ENCODE assay signal across 2 cellular contexts in the genomic region with DNA sequence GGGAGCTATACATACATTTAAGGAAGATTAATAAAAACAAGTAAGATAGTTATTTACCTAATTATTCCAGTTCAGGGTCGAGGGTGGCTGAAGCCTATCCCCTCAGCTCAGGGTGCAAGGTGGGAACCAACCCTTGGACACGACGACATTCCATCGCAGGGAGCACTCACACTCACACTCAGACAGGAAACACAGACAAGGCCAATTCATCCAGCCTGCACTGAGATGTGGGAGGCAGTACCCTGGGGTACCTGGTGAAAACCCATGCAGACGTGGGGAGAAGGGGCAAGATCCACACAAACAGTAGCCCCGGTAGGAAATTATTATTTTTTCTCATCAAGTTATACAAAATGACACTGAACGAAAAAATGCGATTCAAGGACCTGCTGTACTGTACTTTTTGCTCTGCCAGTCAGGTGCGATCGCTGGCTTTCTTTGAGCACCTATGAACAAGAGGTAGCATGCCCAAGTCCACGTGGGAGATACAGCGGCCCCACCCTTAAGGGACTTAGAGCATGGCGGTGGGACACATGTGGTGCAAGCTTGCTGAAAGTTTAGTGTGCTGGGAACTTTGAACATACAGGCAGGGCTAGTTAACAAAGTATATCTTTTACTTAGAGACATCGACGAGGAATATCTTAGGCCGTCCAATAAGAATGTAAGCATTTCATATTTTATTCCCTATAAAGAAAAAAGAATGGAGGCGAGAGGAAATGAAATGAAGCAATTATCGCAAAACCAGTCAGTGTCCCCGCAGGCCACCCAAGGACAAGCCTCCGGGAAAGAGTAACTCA.
TF ChIP-seq lines count a peak whose summit lies in the region.

No MANE protein-coding gene starts in this region.

TF ChIP-seq in Ishikawa, 13 proteins besides CTCF, POLR2A, EP300 and RAD21 (continued from another document):
- TF ChIP-seq ZBTB7A (IDR thresholded peaks at IDR 0.05; ENCODE audit: low read depth) (no peak), TEAD4 (IDR thresholded peaks at IDR 0.05) (no peak), YY1 (IDR thresholded peaks at IDR 0.05; ENCODE audit: low read depth) (peak; percentile 61; the same call in 1 of the 2 replicates)
- TF ChIP-seq, protein P1, sequence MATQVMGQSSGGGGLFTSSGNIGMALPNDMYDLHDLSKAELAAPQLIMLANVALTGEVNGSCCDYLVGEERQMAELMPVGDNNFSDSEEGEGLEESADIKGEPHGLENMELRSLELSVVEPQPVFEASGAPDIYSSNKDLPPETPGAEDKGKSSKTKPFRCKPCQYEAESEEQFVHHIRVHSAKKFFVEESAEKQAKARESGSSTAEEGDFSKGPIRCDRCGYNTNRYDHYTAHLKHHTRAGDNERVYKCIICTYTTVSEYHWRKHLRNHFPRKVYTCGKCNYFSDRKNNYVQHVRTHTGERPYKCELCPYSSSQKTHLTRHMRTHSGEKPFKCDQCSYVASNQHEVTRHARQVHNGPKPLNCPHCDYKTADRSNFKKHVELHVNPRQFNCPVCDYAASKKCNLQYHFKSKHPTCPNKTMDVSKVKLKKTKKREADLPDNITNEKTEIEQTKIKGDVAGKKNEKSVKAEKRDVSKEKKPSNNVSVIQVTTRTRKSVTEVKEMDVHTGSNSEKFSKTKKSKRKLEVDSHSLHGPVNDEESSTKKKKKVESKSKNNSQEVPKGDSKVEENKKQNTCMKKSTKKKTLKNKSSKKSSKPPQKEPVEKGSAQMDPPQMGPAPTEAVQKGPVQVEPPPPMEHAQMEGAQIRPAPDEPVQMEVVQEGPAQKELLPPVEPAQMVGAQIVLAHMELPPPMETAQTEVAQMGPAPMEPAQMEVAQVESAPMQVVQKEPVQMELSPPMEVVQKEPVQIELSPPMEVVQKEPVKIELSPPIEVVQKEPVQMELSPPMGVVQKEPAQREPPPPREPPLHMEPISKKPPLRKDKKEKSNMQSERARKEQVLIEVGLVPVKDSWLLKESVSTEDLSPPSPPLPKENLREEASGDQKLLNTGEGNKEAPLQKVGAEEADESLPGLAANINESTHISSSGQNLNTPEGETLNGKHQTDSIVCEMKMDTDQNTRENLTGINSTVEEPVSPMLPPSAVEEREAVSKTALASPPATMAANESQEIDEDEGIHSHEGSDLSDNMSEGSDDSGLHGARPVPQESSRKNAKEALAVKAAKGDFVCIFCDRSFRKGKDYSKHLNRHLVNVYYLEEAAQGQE (IDR thresholded peaks at IDR 0.05; ENCODE audit: low read depth) = no peak
- TF ChIP-seq, protein P2, sequence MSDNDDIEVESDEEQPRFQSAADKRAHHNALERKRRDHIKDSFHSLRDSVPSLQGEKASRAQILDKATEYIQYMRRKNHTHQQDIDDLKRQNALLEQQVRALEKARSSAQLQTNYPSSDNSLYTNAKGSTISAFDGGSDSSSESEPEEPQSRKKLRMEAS (IDR thresholded peaks at IDR 0.05) = peak; percentile 88
- TF ChIP-seq, protein P3, sequence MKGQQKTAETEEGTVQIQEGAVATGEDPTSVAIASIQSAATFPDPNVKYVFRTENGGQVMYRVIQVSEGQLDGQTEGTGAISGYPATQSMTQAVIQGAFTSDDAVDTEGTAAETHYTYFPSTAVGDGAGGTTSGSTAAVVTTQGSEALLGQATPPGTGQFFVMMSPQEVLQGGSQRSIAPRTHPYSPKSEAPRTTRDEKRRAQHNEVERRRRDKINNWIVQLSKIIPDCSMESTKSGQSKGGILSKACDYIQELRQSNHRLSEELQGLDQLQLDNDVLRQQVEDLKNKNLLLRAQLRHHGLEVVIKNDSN (IDR thresholded peaks at IDR 0.05) = peak; percentile 46

TF ChIP-seq in K562, 482 proteins besides CTCF, POLR2A, EP300 and RAD21 (continued from another document and continues in another):
- TF ChIP-seq, protein P4, sequence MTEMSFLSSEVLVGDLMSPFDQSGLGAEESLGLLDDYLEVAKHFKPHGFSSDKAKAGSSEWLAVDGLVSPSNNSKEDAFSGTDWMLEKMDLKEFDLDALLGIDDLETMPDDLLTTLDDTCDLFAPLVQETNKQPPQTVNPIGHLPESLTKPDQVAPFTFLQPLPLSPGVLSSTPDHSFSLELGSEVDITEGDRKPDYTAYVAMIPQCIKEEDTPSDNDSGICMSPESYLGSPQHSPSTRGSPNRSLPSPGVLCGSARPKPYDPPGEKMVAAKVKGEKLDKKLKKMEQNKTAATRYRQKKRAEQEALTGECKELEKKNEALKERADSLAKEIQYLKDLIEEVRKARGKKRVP (CRISPR knock-in tag; IDR thresholded peaks at IDR 0.05) = peak; percentile 47; the same call in 1 of the 2 replicates
- TF ChIP-seq KDM5B (IDR thresholded peaks at IDR 0.05; ENCODE audit: insufficient replicate concordance, low read depth, low read length) (peak; percentile 10), CEBPB (tag; IDR thresholded peaks at IDR 0.05) (peak; percentile 56), ZNF589 (CRISPR knock-in tag; IDR thresholded peaks at IDR 0.05; ENCODE audit: low read depth) (peak; percentile 17; the same call in 1 of the 2 replicates), CAMTA2 (CRISPR knock-in tag; conservative IDR thresholded peaks at IDR 0.05) (no peak), ZC3H8 (IDR thresholded peaks at IDR 0.05) (0 out of 2 replicates have a peak, but pooled peaks have one; percentile 71), NFATC3 (IDR thresholded peaks at IDR 0.05) (0 out of 2 replicates have a peak, but pooled peaks have one; percentile 51), POLR2B (IDR thresholded peaks at IDR 0.05; ENCODE audit: low read depth, partially characterized antibody) (peak; percentile 63), RHOXF2B (CRISPR knock-in tag; conservative IDR thresholded peaks at IDR 0.05) (no peak), SAP30 (IDR thresholded peaks at IDR 0.05; ENCODE audit: borderline replicate concordance, insufficient read depth, low read depth, low read length, poor library complexity, severe bottlenecking) (peak; percentile 73), MEF2A (IDR thresholded peaks at IDR 0.05; ENCODE audit: control insufficient read depth, low read depth, low read length) (no peak), HDAC2 (IDR thresholded peaks at IDR 0.05) (peak; percentile 73; the same call in 1 of the 2 replicates), KDM1A (IDR thresholded peaks at IDR 0.05) (0 out of 4 replicates have a peak, but pooled peaks of 1 of the 2 experiments have one; percentile 6), HDAC3 (IDR thresholded peaks at IDR 0.05; ENCODE audit: borderline replicate concordance, partially characterized antibody) (peak; percentile 53), DACH1 (IDR thresholded peaks at IDR 0.05; ENCODE audit: partially characterized antibody) (no peak), NR3C1 (CRISPR knock-in tag; IDR thresholded peaks at IDR 0.05) (0 out of 2 replicates have a peak, but pooled peaks have one; percentile 52), HDAC1 (IDR thresholded peaks at IDR 0.05) (peak; percentile 53 to 80; a peak in 2 of 4 replicates), HMG20B (CRISPR knock-in tag; IDR thresholded peaks at IDR 0.05) (no peak)
- TF ChIP-seq, protein P5, sequence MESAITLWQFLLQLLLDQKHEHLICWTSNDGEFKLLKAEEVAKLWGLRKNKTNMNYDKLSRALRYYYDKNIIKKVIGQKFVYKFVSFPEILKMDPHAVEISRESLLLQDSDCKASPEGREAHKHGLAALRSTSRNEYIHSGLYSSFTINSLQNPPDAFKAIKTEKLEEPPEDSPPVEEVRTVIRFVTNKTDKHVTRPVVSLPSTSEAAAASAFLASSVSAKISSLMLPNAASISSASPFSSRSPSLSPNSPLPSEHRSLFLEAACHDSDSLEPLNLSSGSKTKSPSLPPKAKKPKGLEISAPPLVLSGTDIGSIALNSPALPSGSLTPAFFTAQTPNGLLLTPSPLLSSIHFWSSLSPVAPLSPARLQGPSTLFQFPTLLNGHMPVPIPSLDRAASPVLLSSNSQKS (CRISPR knock-in tag; IDR thresholded peaks at IDR 0.05) = no peak
- TF ChIP-seq, protein P6, sequence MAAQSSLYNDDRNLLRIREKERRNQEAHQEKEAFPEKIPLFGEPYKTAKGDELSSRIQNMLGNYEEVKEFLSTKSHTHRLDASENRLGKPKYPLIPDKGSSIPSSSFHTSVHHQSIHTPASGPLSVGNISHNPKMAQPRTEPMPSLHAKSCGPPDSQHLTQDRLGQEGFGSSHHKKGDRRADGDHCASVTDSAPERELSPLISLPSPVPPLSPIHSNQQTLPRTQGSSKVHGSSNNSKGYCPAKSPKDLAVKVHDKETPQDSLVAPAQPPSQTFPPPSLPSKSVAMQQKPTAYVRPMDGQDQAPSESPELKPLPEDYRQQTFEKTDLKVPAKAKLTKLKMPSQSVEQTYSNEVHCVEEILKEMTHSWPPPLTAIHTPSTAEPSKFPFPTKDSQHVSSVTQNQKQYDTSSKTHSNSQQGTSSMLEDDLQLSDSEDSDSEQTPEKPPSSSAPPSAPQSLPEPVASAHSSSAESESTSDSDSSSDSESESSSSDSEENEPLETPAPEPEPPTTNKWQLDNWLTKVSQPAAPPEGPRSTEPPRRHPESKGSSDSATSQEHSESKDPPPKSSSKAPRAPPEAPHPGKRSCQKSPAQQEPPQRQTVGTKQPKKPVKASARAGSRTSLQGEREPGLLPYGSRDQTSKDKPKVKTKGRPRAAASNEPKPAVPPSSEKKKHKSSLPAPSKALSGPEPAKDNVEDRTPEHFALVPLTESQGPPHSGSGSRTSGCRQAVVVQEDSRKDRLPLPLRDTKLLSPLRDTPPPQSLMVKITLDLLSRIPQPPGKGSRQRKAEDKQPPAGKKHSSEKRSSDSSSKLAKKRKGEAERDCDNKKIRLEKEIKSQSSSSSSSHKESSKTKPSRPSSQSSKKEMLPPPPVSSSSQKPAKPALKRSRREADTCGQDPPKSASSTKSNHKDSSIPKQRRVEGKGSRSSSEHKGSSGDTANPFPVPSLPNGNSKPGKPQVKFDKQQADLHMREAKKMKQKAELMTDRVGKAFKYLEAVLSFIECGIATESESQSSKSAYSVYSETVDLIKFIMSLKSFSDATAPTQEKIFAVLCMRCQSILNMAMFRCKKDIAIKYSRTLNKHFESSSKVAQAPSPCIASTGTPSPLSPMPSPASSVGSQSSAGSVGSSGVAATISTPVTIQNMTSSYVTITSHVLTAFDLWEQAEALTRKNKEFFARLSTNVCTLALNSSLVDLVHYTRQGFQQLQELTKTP (IDR thresholded peaks at IDR 0.05; ENCODE audit: low read depth in 1 of 2, partially characterized antibody in 2 of 2) = peak in 1 of 2 experiments; percentile 85
- TF ChIP-seq, protein P7, sequence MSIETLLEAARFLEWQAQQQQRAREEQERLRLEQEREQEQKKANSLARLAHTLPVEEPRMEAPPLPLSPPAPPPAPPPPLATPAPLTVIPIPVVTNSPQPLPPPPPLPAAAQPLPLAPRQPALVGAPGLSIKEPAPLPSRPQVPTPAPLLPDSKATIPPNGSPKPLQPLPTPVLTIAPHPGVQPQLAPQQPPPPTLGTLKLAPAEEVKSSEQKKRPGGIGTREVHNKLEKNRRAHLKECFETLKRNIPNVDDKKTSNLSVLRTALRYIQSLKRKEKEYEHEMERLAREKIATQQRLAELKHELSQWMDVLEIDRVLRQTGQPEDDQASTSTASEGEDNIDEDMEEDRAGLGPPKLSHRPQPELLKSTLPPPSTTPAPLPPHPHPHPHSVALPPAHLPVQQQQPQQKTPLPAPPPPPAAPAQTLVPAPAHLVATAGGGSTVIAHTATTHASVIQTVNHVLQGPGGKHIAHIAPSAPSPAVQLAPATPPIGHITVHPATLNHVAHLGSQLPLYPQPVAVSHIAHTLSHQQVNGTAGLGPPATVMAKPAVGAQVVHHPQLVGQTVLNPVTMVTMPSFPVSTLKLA (conservative IDR thresholded peaks at IDR 0.05) = peak; percentile 96 to 97
- TF ChIP-seq, protein P8, sequence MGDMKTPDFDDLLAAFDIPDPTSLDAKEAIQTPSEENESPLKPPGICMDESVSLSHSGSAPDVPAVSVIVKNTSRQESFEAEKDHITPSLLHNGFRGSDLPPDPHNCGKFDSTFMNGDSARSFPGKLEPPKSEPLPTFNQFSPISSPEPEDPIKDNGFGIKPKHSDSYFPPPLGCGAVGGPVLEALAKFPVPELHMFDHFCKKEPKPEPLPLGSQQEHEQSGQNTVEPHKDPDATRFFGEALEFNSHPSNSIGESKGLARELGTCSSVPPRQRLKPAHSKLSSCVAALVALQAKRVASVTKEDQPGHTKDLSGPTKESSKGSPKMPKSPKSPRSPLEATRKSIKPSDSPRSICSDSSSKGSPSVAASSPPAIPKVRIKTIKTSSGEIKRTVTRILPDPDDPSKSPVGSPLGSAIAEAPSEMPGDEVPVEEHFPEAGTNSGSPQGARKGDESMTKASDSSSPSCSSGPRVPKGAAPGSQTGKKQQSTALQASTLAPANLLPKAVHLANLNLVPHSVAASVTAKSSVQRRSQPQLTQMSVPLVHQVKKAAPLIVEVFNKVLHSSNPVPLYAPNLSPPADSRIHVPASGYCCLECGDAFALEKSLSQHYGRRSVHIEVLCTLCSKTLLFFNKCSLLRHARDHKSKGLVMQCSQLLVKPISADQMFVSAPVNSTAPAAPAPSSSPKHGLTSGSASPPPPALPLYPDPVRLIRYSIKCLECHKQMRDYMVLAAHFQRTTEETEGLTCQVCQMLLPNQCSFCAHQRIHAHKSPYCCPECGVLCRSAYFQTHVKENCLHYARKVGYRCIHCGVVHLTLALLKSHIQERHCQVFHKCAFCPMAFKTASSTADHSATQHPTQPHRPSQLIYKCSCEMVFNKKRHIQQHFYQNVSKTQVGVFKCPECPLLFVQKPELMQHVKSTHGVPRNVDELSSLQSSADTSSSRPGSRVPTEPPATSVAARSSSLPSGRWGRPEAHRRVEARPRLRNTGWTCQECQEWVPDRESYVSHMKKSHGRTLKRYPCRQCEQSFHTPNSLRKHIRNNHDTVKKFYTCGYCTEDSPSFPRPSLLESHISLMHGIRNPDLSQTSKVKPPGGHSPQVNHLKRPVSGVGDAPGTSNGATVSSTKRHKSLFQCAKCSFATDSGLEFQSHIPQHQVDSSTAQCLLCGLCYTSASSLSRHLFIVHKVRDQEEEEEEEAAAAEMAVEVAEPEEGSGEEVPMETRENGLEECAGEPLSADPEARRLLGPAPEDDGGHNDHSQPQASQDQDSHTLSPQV (IDR thresholded peaks at IDR 0.05) = peak; percentile 89
- TF ChIP-seq, protein P9, sequence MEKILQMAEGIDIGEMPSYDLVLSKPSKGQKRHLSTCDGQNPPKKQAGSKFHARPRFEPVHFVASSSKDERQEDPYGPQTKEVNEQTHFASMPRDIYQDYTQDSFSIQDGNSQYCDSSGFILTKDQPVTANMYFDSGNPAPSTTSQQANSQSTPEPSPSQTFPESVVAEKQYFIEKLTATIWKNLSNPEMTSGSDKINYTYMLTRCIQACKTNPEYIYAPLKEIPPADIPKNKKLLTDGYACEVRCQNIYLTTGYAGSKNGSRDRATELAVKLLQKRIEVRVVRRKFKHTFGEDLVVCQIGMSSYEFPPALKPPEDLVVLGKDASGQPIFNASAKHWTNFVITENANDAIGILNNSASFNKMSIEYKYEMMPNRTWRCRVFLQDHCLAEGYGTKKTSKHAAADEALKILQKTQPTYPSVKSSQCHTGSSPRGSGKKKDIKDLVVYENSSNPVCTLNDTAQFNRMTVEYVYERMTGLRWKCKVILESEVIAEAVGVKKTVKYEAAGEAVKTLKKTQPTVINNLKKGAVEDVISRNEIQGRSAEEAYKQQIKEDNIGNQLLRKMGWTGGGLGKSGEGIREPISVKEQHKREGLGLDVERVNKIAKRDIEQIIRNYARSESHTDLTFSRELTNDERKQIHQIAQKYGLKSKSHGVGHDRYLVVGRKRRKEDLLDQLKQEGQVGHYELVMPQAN (IDR thresholded peaks at IDR 0.05; ENCODE audit: borderline replicate concordance) = peak; percentile 92
- TF ChIP-seq, protein P10, sequence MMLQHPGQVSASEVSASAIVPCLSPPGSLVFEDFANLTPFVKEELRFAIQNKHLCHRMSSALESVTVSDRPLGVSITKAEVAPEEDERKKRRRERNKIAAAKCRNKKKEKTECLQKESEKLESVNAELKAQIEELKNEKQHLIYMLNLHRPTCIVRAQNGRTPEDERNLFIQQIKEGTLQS (IDR thresholded peaks at IDR 0.05) = no peak
- TF ChIP-seq, protein P10 (CRISPR knock-in tag; conservative IDR thresholded peaks at IDR 0.05) = peak; percentile 52; the same call in 1 of the 2 replicates
